In the genomic region with DNA sequence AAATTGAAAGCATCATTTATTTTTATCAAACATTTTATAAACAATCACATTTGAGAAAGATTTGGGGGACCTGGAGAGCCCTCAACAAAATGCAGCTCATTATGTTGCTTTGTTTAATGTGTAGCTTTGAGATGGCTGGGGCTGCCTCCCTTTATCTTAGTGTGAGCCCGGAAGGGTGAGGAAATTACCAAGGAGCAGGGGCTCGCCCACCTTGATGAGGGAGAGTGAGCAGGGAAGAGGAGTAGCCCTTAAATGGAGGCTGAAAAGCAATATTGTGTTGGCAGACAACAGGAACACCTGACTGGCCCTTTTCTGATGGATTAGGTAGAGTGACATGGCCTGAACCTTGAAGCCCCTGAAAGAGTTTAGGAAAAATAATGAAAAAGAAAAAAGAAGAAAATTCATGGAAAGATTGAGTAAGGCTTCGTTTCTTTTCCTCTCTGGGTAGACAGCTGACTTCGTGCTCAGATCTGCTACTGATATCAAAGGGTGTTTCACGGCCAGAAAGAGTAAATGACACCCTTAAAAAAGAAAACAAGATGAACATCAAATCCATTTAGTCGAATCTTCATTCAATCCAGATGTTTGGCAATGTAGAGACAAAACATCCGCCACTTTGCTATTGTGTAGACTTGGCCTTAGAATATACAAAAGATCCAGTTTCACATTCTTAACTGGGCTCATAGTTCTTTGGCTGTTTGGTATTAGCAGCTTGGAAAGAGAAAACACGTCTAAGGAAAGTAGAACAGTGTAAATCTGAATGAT, we compare ENCODE assay signal across 1 cellular context.
TF ChIP-seq lines count a peak whose summit lies in the region.

No MANE protein-coding gene starts in this region.

TF ChIP-seq in WTC11, 78 proteins besides CTCF, POLR2A, EP300 and RAD21 (continued from another document):
- TF ChIP-seq, protein P1, sequence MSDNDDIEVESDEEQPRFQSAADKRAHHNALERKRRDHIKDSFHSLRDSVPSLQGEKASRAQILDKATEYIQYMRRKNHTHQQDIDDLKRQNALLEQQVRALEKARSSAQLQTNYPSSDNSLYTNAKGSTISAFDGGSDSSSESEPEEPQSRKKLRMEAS (CRISPR knock-in tag; IDR thresholded peaks at IDR 0.05): no peak
- TF ChIP-seq FOXJ3 (CRISPR knock-in tag; IDR thresholded peaks at IDR 0.05; ENCODE audit: borderline replicate concordance) (no peak), CREB1 (CRISPR knock-in tag; IDR thresholded peaks at IDR 0.05) (no peak)
